7 cellular contexts compared by ENCODE assay signal in the genomic region with DNA sequence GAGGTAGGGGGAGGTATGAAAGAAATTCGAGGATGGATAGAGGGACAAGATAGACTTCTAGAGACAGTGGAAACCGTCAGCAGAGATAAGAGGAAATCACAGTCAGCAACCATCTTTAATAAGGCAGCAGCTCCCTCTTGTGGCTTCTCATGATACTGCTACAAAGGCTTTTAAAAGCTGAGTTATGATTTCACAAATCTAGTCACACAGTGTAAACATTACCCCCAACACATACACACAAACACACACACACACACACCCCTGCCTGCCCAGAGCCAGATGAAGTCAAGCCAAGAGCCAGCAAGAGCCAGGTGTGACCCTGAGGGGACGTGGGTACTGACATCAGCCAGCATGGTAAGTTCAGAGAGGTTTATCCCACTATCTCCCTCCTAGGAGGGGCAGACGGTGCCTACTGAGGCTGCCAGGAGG.
DNase-seq lines count a peak whose midpoint lies in the region; ATAC-seq and TF ChIP-seq lines count a peak whose summit lies in the region.

No MANE protein-coding gene starts in this region.

- H3K4me3 ChIP-seq in SU-DHL-6 (ENCODE audit: insufficient read depth, low read length, poor library complexity, severe bottlenecking) (no peak overlapping the region), astrocyte of the spinal cord (ENCODE audit: low read depth, low read length) (no peak overlapping the region), iPS-15b (ENCODE audit: low read depth, low read length) (no peak overlapping the region)

- no peaks in the 10 kb centered on the region for H3K27me3 ChIP-seq in SU-DHL-6 (ENCODE audit: low read length)
- H3K27me3 ChIP-seq in iPS-15b (ENCODE audit: control insufficient read depth, insufficient read depth, low read length) = no peaks in the 10 kb centered on the region

- H3K79me2 ChIP-seq in SU-DHL-6 (ENCODE audit: insufficient read depth, low read length) = no peaks in the 10 kb centered on the region

- no peaks in the 10 kb centered on the region for H3F3A ChIP-seq in SU-DHL-6 (ENCODE audit: insufficient read depth)

- in situ Hi-C loops in astrocyte of the spinal cord (cut with HindIII; ENCODE audit: low sequenced_read_pairs) = no loop called here

- no peak overlapping the region for H2AFZ ChIP-seq in SU-DHL-6 (ENCODE audit: low read depth, low read length, severe bottlenecking)

- H3K9me2 ChIP-seq in SU-DHL-6 (replicated peaks; ENCODE audit: insufficient read depth, low read length) = no peaks in the 10 kb centered on the region

- H3K4me1 ChIP-seq in iPS-15b (ENCODE audit: control insufficient read depth, insufficient read depth, low read length) = no peaks in the 10 kb centered on the region

- DNase-seq in GM10266 (ENCODE audit: extremely low spot score) (peak; percentile 84), NCI-H1092 (lab: John Stamatoyannopoulos, UW) (peak; percentile 31), astrocyte of the spinal cord (ENCODE audit: low read depth, low spot score) (peak; percentile 57)
- DNase-seq in stimulated activated CD4-positive, alpha-beta T cell treated with anti-CD3 and anti-CD28 coated beads, Interleukin-12 subunit alpha, Interleukin-12 subunit beta, amount 100 ng/mL, for 48 hours (ENCODE audit: low read depth in 2 of 3, low spot score in 1 of 3) = peak in 2 of 3 donors; percentile 24 to 75

- no peaks in the 10 kb centered on the region for H4K20me1 ChIP-seq in SU-DHL-6 (ENCODE audit: low read depth, low read length)

- ATAC-seq in HG03442 (IDR thresholded peaks at IDR 0.05; ENCODE audit: unreplicated experiment) = no peak

- peak; percentile 82 for TF ChIP-seq CTCF in GM10266 (IDR thresholded peaks at IDR 0.05; ENCODE audit: control insufficient read depth, insufficient read depth, low read depth, missing control alignments)
- TF ChIP-seq CTCF in SU-DHL-6 (IDR thresholded peaks at IDR 0.05; ENCODE audit: insufficient read depth, low read length, poor library complexity, severe bottlenecking) = peak; percentile 55
- peak; percentile 77 for TF ChIP-seq CTCF in astrocyte of the spinal cord (IDR thresholded peaks at IDR 0.05; ENCODE audit: low read depth, low read length)

- H3K36me3 ChIP-seq in SU-DHL-6 (ENCODE audit: low read length) = no peaks in the 10 kb centered on the region
- no peaks in the 10 kb centered on the region for H3K36me3 ChIP-seq in iPS-15b (ENCODE audit: control insufficient read depth, insufficient read depth, low read length)

- no peak overlapping the region for H3K4me2 ChIP-seq in SU-DHL-6 (ENCODE audit: low read depth, low read length, poor library complexity, severe bottlenecking)

- no peak overlapping the region for H3K27ac ChIP-seq in SU-DHL-6 (ENCODE audit: low read depth, low read length)

- H3K9me3 ChIP-seq in SU-DHL-6 (ENCODE audit: insufficient read depth, low read length) (no peaks in the 10 kb centered on the region), iPS-15b (ENCODE audit: control insufficient read depth, insufficient read depth, low read length) (no peaks in the 10 kb centered on the region)

- H3K9ac ChIP-seq in SU-DHL-6 (ENCODE audit: low read length) (no peak overlapping the region), iPS-15b (ENCODE audit: low read depth, low read length) (peak overlapping the region; percentile 26)

Comparison
In these comparisons a context has a peak if more than half of its experiments do, and no peak if none do; other contexts are left out.
1. DNase-seq: peak in every context shown above with its lines; median percentile 84 in GM10266; 57 in astrocyte of the spinal cord; 50 in stimulated activated CD4-positive, alpha-beta T cell treated with anti-CD3 and anti-CD28 coated beads, Interleukin-12 subunit alpha, Interleukin-12 subunit beta, amount 100 ng/mL, for 48 hours; 31 in NCI-H1092.